Comparison of ENCODE assay signal across 9 cellular contexts in the genomic region with DNA sequence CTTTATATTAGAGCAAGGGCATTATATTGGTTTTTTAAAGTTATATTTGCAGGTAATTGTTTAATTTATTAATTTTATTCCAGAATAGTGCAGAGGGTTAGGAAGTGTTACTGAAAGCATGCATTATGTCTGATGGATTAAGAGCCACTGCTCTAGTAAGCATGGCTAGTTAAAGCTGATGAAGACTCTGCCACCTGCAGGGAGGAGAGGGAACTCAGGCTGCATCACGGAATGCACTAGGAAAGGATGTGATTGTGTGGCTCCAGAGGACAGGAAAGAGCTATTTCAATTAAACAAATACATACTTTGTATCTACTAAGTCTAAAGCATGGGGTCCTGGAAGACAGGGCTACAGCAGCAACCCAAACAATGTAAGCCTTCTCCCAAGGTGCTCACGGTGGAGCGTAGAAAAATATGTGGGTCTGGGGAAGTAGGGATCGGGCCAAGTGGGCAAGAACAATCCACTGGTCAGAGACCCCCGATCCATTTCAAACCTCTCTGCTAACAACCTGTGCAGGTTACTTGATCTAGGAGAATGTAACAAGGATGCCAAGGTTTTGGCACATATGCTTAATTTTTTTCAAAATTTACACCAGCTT. TPM values are rescaled to one million over a fixed set of nuclear protein-coding genes. Genes with fewer than 3 reads are reported as not detected.
DNase-seq lines count a peak whose midpoint lies in the region; ATAC-seq and TF ChIP-seq lines count a peak whose summit lies in the region.
"Had no signal": no experiment of that assay in that cellular context is flagged by ENCODE, and none has a peak within 500 bp of the region (broad histone marks: within the 10 kb centered on the region; RNA-seq: fewer than 3 reads in every experiment).

No MANE protein-coding gene starts in this region.

- no peak overlapping the region for H3K27ac Mint-ChIP-seq in progenitor cell of endocrine pancreas
- H3K27ac Mint-ChIP-seq in naive thymus-derived CD4-positive, alpha-beta T cell: no peak overlapping the region
- H3K27ac Mint-ChIP-seq in CD4-positive, alpha-beta T cell: no peak overlapping the region

- intact Hi-C loops in naive thymus-derived CD4-positive, alpha-beta T cell (cut with micrococcal nuclease): no loop called here
- intact Hi-C loops in CD4-positive, alpha-beta T cell (cut with DNase I, micrococcal nuclease): no loop called here

- no peak overlapping the region for H3K4me3 Mint-ChIP-seq in progenitor cell of endocrine pancreas (ENCODE audit: low read depth)
- no peak overlapping the region for H3K4me3 Mint-ChIP-seq in naive thymus-derived CD4-positive, alpha-beta T cell
- no peak overlapping the region for H3K4me3 Mint-ChIP-seq in CD4-positive, alpha-beta T cell

- no peak overlapping the region for H3K4me3 ChIP-seq in fibroblast of mammary gland (ENCODE audit: control insufficient read depth, low read depth, low read length)
- no peak overlapping the region for H3K4me3 ChIP-seq in naive thymus-derived CD4-positive, alpha-beta T cell (ENCODE audit: low read length)

- CTCF ChIA-PET in HEK293T (lab: Yijun Ruan, JAX): interaction anchor here (0.6 to 2.1 kb wide), 16 partner anchors 10 to 608 kb away, joined by 3 to 6 read pairs (median 3); partner anchors contain the start of gene PRELID2
- CTCF ChIA-PET in naive thymus-derived CD4-positive, alpha-beta T cell (lab: Charles Lee): no interaction called here
- CTCF ChIA-PET in CD4-positive, alpha-beta T cell (lab: Charles Lee): interaction anchor here (1.7 kb wide), 1 partner anchor 10 kb away, joined by 3 read pairs; no protein-coding TSS in a partner anchor

- POLR2A ChIA-PET in HEK293T (lab: Yijun Ruan, JAX): no interaction called here
- POLR2A ChIA-PET in naive thymus-derived CD4-positive, alpha-beta T cell (lab: Charles Lee): no interaction called here
- POLR2A ChIA-PET in CD4-positive, alpha-beta T cell (lab: Charles Lee): no interaction called here

- TF ChIP-seq CTCF in fibroblast of mammary gland (conservative IDR thresholded peaks at IDR 0.05; ENCODE audit: control insufficient read depth, insufficient read depth, low read depth, low read length) (peak; percentile 86), progenitor cell of endocrine pancreas (IDR thresholded peaks at IDR 0.05; ENCODE audit: unreplicated experiment) (peak; percentile 77)
- TF ChIP-seq CTCF in CD4-positive, alpha-beta T cell (IDR thresholded peaks at IDR 0.05): no peak

- no peaks in the 10 kb centered on the region for H3K9me3 ChIP-seq in naive thymus-derived CD4-positive, alpha-beta T cell (ENCODE audit: control insufficient read depth in 2 of 3, low read length in 3 of 3)
- H3K9me3 ChIP-seq in CD4-positive, alpha-beta T cell (ENCODE audit: control insufficient read depth, low read length): peaks cover 12% of the 10 kb centered on the region

- H3K36me3 Mint-ChIP-seq in progenitor cell of endocrine pancreas (ENCODE audit: insufficient read depth): no peaks in the 10 kb centered on the region
- H3K36me3 Mint-ChIP-seq in naive thymus-derived CD4-positive, alpha-beta T cell: peaks cover 0 to 3% (median 0%) of the 10 kb centered on the region in 5 donors
- no peaks in the 10 kb centered on the region for H3K36me3 Mint-ChIP-seq in CD4-positive, alpha-beta T cell (ENCODE audit: low read depth)
- H3K36me3 Mint-ChIP-seq: IgD-negative memory B cell had no signal

- H3K4me1 Mint-ChIP-seq in progenitor cell of endocrine pancreas (ENCODE audit: low read depth): no peaks in the 10 kb centered on the region
- no peaks in the 10 kb centered on the region for H3K4me1 Mint-ChIP-seq in naive thymus-derived CD4-positive, alpha-beta T cell
- H3K4me1 Mint-ChIP-seq in CD4-positive, alpha-beta T cell (ENCODE audit: low read depth): no peaks in the 10 kb centered on the region
- H3K4me1 Mint-ChIP-seq: IgD-negative memory B cell had no signal

- DNase-seq in D341Med (ENCODE audit: low spot score) (peak; percentile 70), HEK293T (ENCODE audit: extremely low spot score) (peak; percentile 58), RKO (ENCODE audit: low spot score) (peak; percentile 69), fibroblast of mammary gland (ENCODE audit: low read depth) (peak; percentile 60), progenitor cell of endocrine pancreas (ENCODE audit: low spot score, unreplicated experiment) (peak; percentile 21)
- DNase-seq in naive thymus-derived CD4-positive, alpha-beta T cell: no peak
- DNase-seq in CD4-positive, alpha-beta T cell: no peak

- no peaks in the 10 kb centered on the region for H3K36me3 ChIP-seq in naive thymus-derived CD4-positive, alpha-beta T cell (ENCODE audit: control insufficient read depth in 2 of 3, insufficient read depth in 3 of 3, low read length in 3 of 3)

- ATAC-seq in naive thymus-derived CD4-positive, alpha-beta T cell: no peak
- ATAC-seq in HG03025 (IDR thresholded peaks at IDR 0.05; ENCODE audit: low FRiP score, unreplicated experiment): no peak
- ATAC-seq in CD4-positive, alpha-beta T cell (ENCODE audit: poor library complexity): no peak

- peaks cover 16% of the 10 kb centered on the region for H3K9me3 Mint-ChIP-seq in progenitor cell of endocrine pancreas (ENCODE audit: low read depth)
- peaks cover 0 to 31% (median 10%) of the 10 kb centered on the region in 11 donors for H3K9me3 Mint-ChIP-seq in naive thymus-derived CD4-positive, alpha-beta T cell
- H3K9me3 Mint-ChIP-seq in CD4-positive, alpha-beta T cell: peaks cover 3% of the 10 kb centered on the region

- no peaks in the 10 kb centered on the region for H3K27me3 ChIP-seq in naive thymus-derived CD4-positive, alpha-beta T cell (ENCODE audit: control insufficient read depth in 2 of 2, insufficient read depth in 2 of 2, low read length in 2 of 2)
- H3K27me3 ChIP-seq in CD4-positive, alpha-beta T cell (ENCODE audit: control insufficient read depth, insufficient read depth, low read length): peaks cover 9% of the 10 kb centered on the region

- H3K27me3 Mint-ChIP-seq in progenitor cell of endocrine pancreas: no peaks in the 10 kb centered on the region
- H3K27me3 Mint-ChIP-seq in naive thymus-derived CD4-positive, alpha-beta T cell: peaks cover 2 to 20% (median 13%) of the 10 kb centered on the region in 5 donors
- peaks cover 7% of the 10 kb centered on the region for H3K27me3 Mint-ChIP-seq in CD4-positive, alpha-beta T cell
- H3K27me3 Mint-ChIP-seq: IgD-negative memory B cell had no signal

- H3K4me1 ChIP-seq in naive thymus-derived CD4-positive, alpha-beta T cell (ENCODE audit: control insufficient read depth in 2 of 2, insufficient read depth in 2 of 2, low read length in 2 of 2): no peaks in the 10 kb centered on the region

- no peak overlapping the region for H3K27ac ChIP-seq in naive thymus-derived CD4-positive, alpha-beta T cell (ENCODE audit: low read depth, low read length)
- H3K27ac ChIP-seq in CD4-positive, alpha-beta T cell (ENCODE audit: low read depth, low read length): no peak overlapping the region

TF ChIP-seq in HEK293T, 16 proteins besides CTCF, POLR2A, EP300 and RAD21:
- no peak for TF ChIP-seq FOXA1 (IDR thresholded peaks at IDR 0.05)

RNA-seq across cellular contexts. Expression of gene GRXCR2, which starts 15.3 kb away (rescaled TPM):
- not detected in 2 replicates for total RNA-seq in progenitor cell of endocrine pancreas
- total RNA-seq in naive thymus-derived CD4-positive, alpha-beta T cell: not detected
- not detected for polyA plus RNA-seq in naive thymus-derived CD4-positive, alpha-beta T cell
- total RNA-seq in CD4-positive, alpha-beta T cell: not detected
- polyA plus RNA-seq: IgD-negative memory B cell had no signal

RNA-seq across cellular contexts. Expression of gene SH3RF2, which starts 48.3 kb away (rescaled TPM):
- 16.7 and 17.6 TPM in 2 replicates for total RNA-seq in progenitor cell of endocrine pancreas
- total RNA-seq in naive thymus-derived CD4-positive, alpha-beta T cell: under 1 TPM in 2 of 5 experiments, not detected in 3; 0.22 to 0.61 TPM
- not detected for polyA plus RNA-seq in naive thymus-derived CD4-positive, alpha-beta T cell
- total RNA-seq in CD4-positive, alpha-beta T cell: under 1 TPM; 0.11 to 0.42 TPM
- polyA plus RNA-seq: IgD-negative memory B cell had no signal

RNA-seq across cellular contexts. Expression of gene PRELID2, which starts 52.9 kb away (rescaled TPM):
- 21.2 and 21.4 TPM in 2 replicates for total RNA-seq in progenitor cell of endocrine pancreas
- total RNA-seq in naive thymus-derived CD4-positive, alpha-beta T cell: 1 to 10 TPM in 2 of 5 experiments, under 1 TPM in 1, not detected in 2; 0.29 to 4.1 (median 2.4) TPM
- polyA plus RNA-seq in naive thymus-derived CD4-positive, alpha-beta T cell: 1 to 10 TPM in 1 of 2 donors, under 1 TPM in 1; 0.64 to 1.3 TPM
- total RNA-seq in CD4-positive, alpha-beta T cell: under 1 TPM; 0.44 to 0.56 TPM

Comparison
In these comparisons a context has a peak if more than half of its experiments do, and no peak if none do; other contexts are left out.
1. DNase-seq: peak in D341Med (single experiment), HEK293T (single experiment), RKO (single experiment), fibroblast of mammary gland (single experiment) and progenitor cell of endocrine pancreas (single experiment); none in naive thymus-derived CD4-positive, alpha-beta T cell (0 of 9) and CD4-positive, alpha-beta T cell (0 of 10).
2. RNA of gene SH3RF2, which starts 48.3 kb away (total RNA-seq): 16.7 to 17.6 TPM in progenitor cell of endocrine pancreas; 0.11 to 0.42 TPM in CD4-positive, alpha-beta T cell and 0.22 to 0.61 TPM in naive thymus-derived CD4-positive, alpha-beta T cell; every median in the first group is over 10 times any median in the second.